ENCODE assay signal across 23 cellular contexts in the genomic region with DNA sequence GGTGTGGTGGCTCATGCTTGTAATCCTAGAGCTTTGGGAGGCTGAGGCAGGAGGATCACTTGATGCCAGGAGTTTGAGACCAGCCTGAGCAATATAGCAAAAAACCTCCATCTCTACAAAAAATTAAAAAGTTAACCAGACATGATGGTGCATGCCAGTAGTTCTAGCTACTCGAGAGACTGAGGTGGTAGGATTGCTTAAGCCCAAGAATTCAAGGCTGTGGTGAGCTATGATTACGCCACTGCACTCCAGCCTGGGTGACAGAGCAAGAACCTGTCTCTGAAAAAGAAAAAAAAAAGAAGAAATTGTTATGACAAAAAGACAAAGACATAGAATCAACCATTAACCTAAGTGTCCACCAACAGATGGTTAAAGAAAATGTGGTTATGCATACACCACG. TPM values are rescaled to one million over a fixed set of nuclear protein-coding genes. Genes with fewer than 3 reads are reported as not detected.
DNase-seq lines count a peak whose midpoint lies in the region; ATAC-seq, FAIRE-seq and TF ChIP-seq lines count a peak whose summit lies in the region.
"Had no signal": no experiment of that assay in that cellular context is flagged by ENCODE, and none has a peak within 500 bp of the region (broad histone marks: within the 10 kb centered on the region; RNA-seq: fewer than 3 reads in every experiment).

No MANE protein-coding gene starts in this region.

- H3K4me1 ChIP-seq in breast epithelium, result no peaks in the 10 kb centered on the region
- H3K4me1 ChIP-seq: uterus had no signal

- CTCF ChIA-PET in MCF 10A (lab: Yijun Ruan, JAX), result interaction anchor here (0.5 to 0.7 kb wide), 3 partner anchors 820 to 1135 kb away, joined by 3 to 5 read pairs (median 3); no protein-coding TSS in a partner anchor

- no peak overlapping the region for H3K4me3 Mint-ChIP-seq in MCF 10A (ENCODE audit: unreplicated experiment)
- no peak overlapping the region for H3K4me3 Mint-ChIP-seq in dendritic cell treated with granulocyte-macrophage colony-stimulating factor and Interleukin-4, amounts not matched to agents 40 ng/mL and 50 ng/mL, for 4 days
- peak overlapping the region; percentile 71 for H3K4me3 Mint-ChIP-seq in type B pancreatic cell
- H3K4me3 Mint-ChIP-seq: activated CD4-positive, alpha-beta memory T cell treated with anti-CD3 and anti-CD28 coated beads, Interleukin-2, amount 10 ng/mL, durations not matched to agents 7 days and 5 days; activated T-cell treated with anti-CD3 and anti-CD28 coated beads, Interleukin-2, amount 50 U/mL, for 24 hours had no signal

- H3K36me3 ChIP-seq in breast epithelium, result no peaks in the 10 kb centered on the region
- H3K36me3 ChIP-seq: pancreas, uterus had no signal

- H3K36me3 Mint-ChIP-seq in MCF 10A (ENCODE audit: insufficient read depth, unreplicated experiment) (no peaks in the 10 kb centered on the region), type B pancreatic cell (no peaks in the 10 kb centered on the region)
- H3K36me3 Mint-ChIP-seq in dendritic cell treated with granulocyte-macrophage colony-stimulating factor and Interleukin-4, amounts not matched to agents 40 ng/mL and 50 ng/mL, for 4 days (ENCODE audit: low read depth), result peaks cover 6% of the 10 kb centered on the region
- H3K36me3 Mint-ChIP-seq: T-cell had no signal

- H3K9me3 ChIP-seq in breast epithelium, result no peaks in the 10 kb centered on the region
- H3K9me3 ChIP-seq: pancreas, uterus had no signal

- intact Hi-C loops in MCF 10A (cut with micrococcal nuclease) (no loop called here), breast epithelium (cut with DNase I; ENCODE audit: low total_unique reads) (loop anchor here (5.0 kb wide), 1 partner anchor 1243 kb away; no protein-coding TSS in a partner anchor)
- intact Hi-C loops in dendritic cell treated with granulocyte-macrophage colony-stimulating factor and Interleukin-4, amounts not matched to agents 40 ng/mL and 50 ng/mL, for 4 days (cut with micrococcal nuclease), result no loop called here

- H3K9me3 Mint-ChIP-seq in MCF 10A (ENCODE audit: unreplicated experiment) (no peaks in the 10 kb centered on the region), type B pancreatic cell (no peaks in the 10 kb centered on the region)
- no peaks in the 10 kb centered on the region for H3K9me3 Mint-ChIP-seq in dendritic cell treated with granulocyte-macrophage colony-stimulating factor and Interleukin-4, amounts not matched to agents 40 ng/mL and 50 ng/mL, for 4 days
- H3K9me3 Mint-ChIP-seq: activated CD4-positive, alpha-beta memory T cell treated with anti-CD3 and anti-CD28 coated beads, Interleukin-2, amount 10 ng/mL, durations not matched to agents 7 days and 5 days; activated T-cell treated with anti-CD3 and anti-CD28 coated beads, Interleukin-2, amount 50 U/mL, for 24 hours; T-cell had no signal

- POLR2A ChIA-PET in MCF 10A (lab: Yijun Ruan, JAX), result interaction anchor here (0.6 to 2.5 kb wide), 3 partner anchors 74 to 187 kb away, joined by 3 to 9 read pairs (median 5); a partner anchor contains a TSS

- DNase-seq in MCF 10A (ENCODE audit: unreplicated experiment) (peak; percentile 23), breast epithelium (ENCODE audit: low spot score in 2 of 2) (no peak), NOMO-1 treated with dmso at 0.1 percent for 144 hours (lab: John Stamatoyannopoulos, UW; ENCODE audit: unreplicated experiment) (peak; percentile 52), type B pancreatic cell (ENCODE audit: extremely low spot score, unreplicated experiment) (no peak), GM12891 (ENCODE audit: insufficient read length, low spot score) (no peak), GM10266 (ENCODE audit: extremely low spot score) (no peak)
- DNase-seq: activated CD4-positive, alpha-beta memory T cell treated with anti-CD3 and anti-CD28 coated beads, Interleukin-2, amount 10 ng/mL, durations not matched to agents 7 days and 5 days; activated T-cell treated with anti-CD3 and anti-CD28 coated beads, Interleukin-2, amount 50 U/mL, for 24 hours; amniotic stem cell; central memory CD4-positive, alpha-beta T cell; effector CD8-positive, alpha-beta T cell; HCEC 1CT; head of caudate nucleus; left ventricle myocardium superior; NCI-H146; NCI-H2227 treated with DMSO at 0.1 percent for 48 hours; pancreas; T-cell; uterus had no signal

- BruUV-seq in MCF 10A (replicated peaks; lab: Mats Ljungman, UMichigan), result no TSS peak

- no peak overlapping the region for H3K27ac ChIP-seq in breast epithelium
- H3K27ac ChIP-seq: pancreas, uterus, VCaP had no signal

- no peaks in the 10 kb centered on the region for H3K27me3 ChIP-seq in breast epithelium
- H3K27me3 ChIP-seq: pancreas, uterus had no signal

- no peak overlapping the region for H3K4me3 ChIP-seq in breast epithelium
- H3K4me3 ChIP-seq: pancreas, uterus had no signal

- H3K4me1 Mint-ChIP-seq in MCF 10A (ENCODE audit: insufficient read depth, unreplicated experiment) (peaks cover 31% of the 10 kb centered on the region), type B pancreatic cell (ENCODE audit: unreplicated experiment) (peaks cover 26% of the 10 kb centered on the region)
- peaks cover 67% of the 10 kb centered on the region for H3K4me1 Mint-ChIP-seq in dendritic cell treated with granulocyte-macrophage colony-stimulating factor and Interleukin-4, amounts not matched to agents 40 ng/mL and 50 ng/mL, for 4 days (ENCODE audit: low read depth)

- FAIRE-seq in GM12891 (lab: Jason Lieb, UNC), result no peak
- FAIRE-seq: GM19239, pancreas had no signal

- ATAC-seq in GM21723 (IDR thresholded peaks at IDR 0.05; ENCODE audit: unreplicated experiment), result no peak
- ATAC-seq: left ventricle myocardium superior, pancreas, T-cell had no signal

- H3K27me3 Mint-ChIP-seq in MCF 10A (ENCODE audit: insufficient read depth, unreplicated experiment), result no peaks in the 10 kb centered on the region
- H3K27me3 Mint-ChIP-seq in dendritic cell treated with granulocyte-macrophage colony-stimulating factor and Interleukin-4, amounts not matched to agents 40 ng/mL and 50 ng/mL, for 4 days, result no peaks in the 10 kb centered on the region
- peaks cover 15% of the 10 kb centered on the region for H3K27me3 Mint-ChIP-seq in type B pancreatic cell
- H3K27me3 Mint-ChIP-seq: activated CD4-positive, alpha-beta memory T cell treated with anti-CD3 and anti-CD28 coated beads, Interleukin-2, amount 10 ng/mL, durations not matched to agents 7 days and 5 days; activated T-cell treated with anti-CD3 and anti-CD28 coated beads, Interleukin-2, amount 50 U/mL, for 24 hours; T-cell had no signal

- no peak for TF ChIP-seq CTCF in MCF 10A (IDR thresholded peaks at IDR 0.05; ENCODE audit: unreplicated experiment)
- TF ChIP-seq CTCF in breast epithelium (IDR thresholded peaks at IDR 0.05), result no peak
- TF ChIP-seq CTCF in type B pancreatic cell (conservative IDR thresholded peaks at IDR 0.05), result no peak
- TF ChIP-seq CTCF in GM10266 (IDR thresholded peaks at IDR 0.05; ENCODE audit: control insufficient read depth, insufficient read depth, low read depth, missing control alignments), result no peak

- H3K27ac Mint-ChIP-seq in MCF 10A (ENCODE audit: low read depth, unreplicated experiment) (no peak overlapping the region), type B pancreatic cell (no peak overlapping the region)
- peak overlapping the region; percentile 60 for H3K27ac Mint-ChIP-seq in dendritic cell treated with granulocyte-macrophage colony-stimulating factor and Interleukin-4, amounts not matched to agents 40 ng/mL and 50 ng/mL, for 4 days
- H3K27ac Mint-ChIP-seq: activated CD4-positive, alpha-beta memory T cell treated with anti-CD3 and anti-CD28 coated beads, Interleukin-2, amount 10 ng/mL, durations not matched to agents 7 days and 5 days; activated T-cell treated with anti-CD3 and anti-CD28 coated beads, Interleukin-2, amount 50 U/mL, for 24 hours had no signal

- TF ChIP-seq POLR2A in breast epithelium (IDR thresholded peaks at IDR 0.05) (no peak), GM12891 (IDR thresholded peaks at IDR 0.05; ENCODE audit: low read depth, low read length) (no peak)

TF ChIP-seq in GM12891, 5 proteins besides CTCF, POLR2A, EP300 and RAD21:
- no peak for TF ChIP-seq TAF1 (IDR thresholded peaks at IDR 0.05; ENCODE audit: low read depth, low read length)
- TF ChIP-seq POLR2AphosphoS5 (IDR thresholded peaks at IDR 0.05; ENCODE audit: low read depth, low read length), result no peak

RNA-seq across cellular contexts. Expression of a gene that starts 2.1 kb away (rescaled TPM):
- total RNA-seq in MCF 10A (2022) (1.9 and 3.0 TPM in 2 replicates), breast epithelium (10 to 100 TPM in 2 of 3 donors, 1 to 10 TPM in 1; 6.4 to 33.1 (median 13.4) TPM), type B pancreatic cell (ENCODE audit: low replicate concordance) (5.2 and 9.7 TPM in 2 replicates)
- 11.8 TPM for polyA plus RNA-seq in GM12891 (2012; ENCODE audit: low read depth, missing spikeins)

Comparison
In these comparisons a context has a peak if more than half of its experiments do, and no peak if none do; other contexts are left out.
1. DNase-seq: peak in MCF 10A (single experiment) and NOMO-1 treated with dmso at 0.1 percent for 144 hours (single experiment); none in breast epithelium (0 of 2), type B pancreatic cell (single experiment), GM12891 (single experiment) and GM10266 (single experiment).